11 cellular contexts compared by ENCODE assay signal in genomic region chr15:59632714-59633113, GRCh38. TPM values are rescaled to one million over a fixed set of nuclear protein-coding genes. Genes with fewer than 3 reads are reported as not detected.
DNase-seq lines count a peak whose midpoint lies in the region; ATAC-seq and TF ChIP-seq lines count a peak whose summit lies in the region.
"Had no signal": no experiment of that assay in that cellular context is flagged by ENCODE, and none has a peak within 500 bp of the region (broad histone marks: within the 10 kb centered on the region; RNA-seq: fewer than 3 reads in every experiment).

No MANE protein-coding gene starts in this region.

- no peaks in the 10 kb centered on the region for H3K4me1 ChIP-seq in A673 (ENCODE audit: insufficient read depth, low read length, poor library complexity, severe bottlenecking)
- no peaks in the 10 kb centered on the region for H3K4me1 ChIP-seq in GM23338 (ENCODE audit: insufficient read depth)
- H3K4me1 ChIP-seq in RWPE2 (ENCODE audit: insufficient read depth, poor library complexity, severe bottlenecking) = no peaks in the 10 kb centered on the region
- H3K4me1 ChIP-seq in foreskin keratinocyte = no peaks in the 10 kb centered on the region
- H3K4me1 ChIP-seq: SJSA1 had no signal

- H3K9me3 Mint-ChIP-seq in GM23338 = no peaks in the 10 kb centered on the region
- H3K9me3 Mint-ChIP-seq: CD8-positive, alpha-beta T cell had no signal

- no peak overlapping the region for H3K27ac Mint-ChIP-seq in GM23338
- H3K27ac Mint-ChIP-seq: CD8-positive, alpha-beta T cell had no signal

- H3K4me1 Mint-ChIP-seq in GM23338 = peaks cover 4% of the 10 kb centered on the region; the same call in 2 of the 3 replicates

- H3K4me2 ChIP-seq in GM23338 = no peak overlapping the region

- no peak overlapping the region for H3K4me3 ChIP-seq in A673 (ENCODE audit: low read depth, low read length, poor library complexity, severe bottlenecking)
- H3K4me3 ChIP-seq in GM23338 = no peak overlapping the region
- H3K4me3 ChIP-seq in RWPE2 (ENCODE audit: severe bottlenecking) = no peak overlapping the region
- no peak overlapping the region for H3K4me3 ChIP-seq in dorsolateral prefrontal cortex
- H3K4me3 ChIP-seq: SJSA1 had no signal

- CTCF ChIA-PET in A673 (lab: Charles Lee) = interaction anchor here (0.9 kb wide), 1 partner anchor 100 kb away, joined by 3 read pairs; no protein-coding TSS in a partner anchor

- H3K4me3 Mint-ChIP-seq in GM23338 = no peak overlapping the region
- H3K4me3 Mint-ChIP-seq: CD8-positive, alpha-beta T cell had no signal

- no peak overlapping the region for H3K27ac ChIP-seq in A673 (ENCODE audit: low read depth, low read length, poor library complexity, severe bottlenecking)
- H3K27ac ChIP-seq in GM23338 (ENCODE audit: low read depth) = no peak overlapping the region
- H3K27ac ChIP-seq in RWPE2 (ENCODE audit: poor library complexity, severe bottlenecking) = no peak overlapping the region
- H3K27ac ChIP-seq in foreskin keratinocyte = no peak overlapping the region
- H3K27ac ChIP-seq in dorsolateral prefrontal cortex = no peak overlapping the region
- H3K27ac ChIP-seq: SJSA1 had no signal

- H2AFZ ChIP-seq in GM23338 = no peak overlapping the region

- no peaks in the 10 kb centered on the region for H4K20me1 ChIP-seq in GM23338 (replicated peaks; ENCODE audit: insufficient read depth)

- DNase-seq in A673 (ENCODE audit: low spot score) (peak; percentile 17), GM23338 (ENCODE audit: low spot score) (peak; percentile 88), RWPE2 (ENCODE audit: low spot score) (no peak), foreskin keratinocyte (no peak), dorsolateral prefrontal cortex (no peak), superior temporal gyrus (ENCODE audit: extremely low spot score) (no peak), kidney tubule cell (ENCODE audit: low spot score) (no peak)
- no peak for DNase-seq in activated CD4-positive, alpha-beta T cell treated with anti-CD3 and anti-CD28 coated beads, Interleukin-2, amount 50 U/mL, for 1 hour
- DNase-seq: CD8-positive, alpha-beta T cell; kidney glomerular epithelial cell had no signal

- POLR2A ChIA-PET in A673 (lab: Charles Lee; ENCODE audit: low non-redundant PET) = no interaction called here

- H3F3A ChIP-seq in GM23338 (replicated peaks; ENCODE audit: low read depth) = no peaks in the 10 kb centered on the region

- H3K27me3 Mint-ChIP-seq in GM23338 (ENCODE audit: insufficient read depth, low read depth, poor library complexity) = peaks cover 1% of the 10 kb centered on the region

- TF ChIP-seq CTCF in A673 (conservative IDR thresholded peaks at IDR 0.05; ENCODE audit: low read depth, low read length) = peak; percentile 41
- TF ChIP-seq CTCF in GM23338 (conservative IDR thresholded peaks at IDR 0.05; ENCODE audit: low read depth in 2 of 2) = peak; percentile 55 to 76
- TF ChIP-seq CTCF in RWPE2 (IDR thresholded peaks at IDR 0.05; ENCODE audit: poor library complexity, severe bottlenecking) = peak; percentile 74
- TF ChIP-seq CTCF in foreskin keratinocyte (conservative IDR thresholded peaks at IDR 0.05) = peak; percentile 56
- TF ChIP-seq CTCF in dorsolateral prefrontal cortex (IDR thresholded peaks at IDR 0.05 in 54 of 56, conservative IDR thresholded peaks at IDR 0.05 in 2 of 56; ENCODE audit: low read depth in 1 of 56, partially characterized antibody in 56 of 56) = no peak

- H3K79me2 ChIP-seq in GM23338 (replicated peaks; ENCODE audit: insufficient read depth) = no peaks in the 10 kb centered on the region

- no peaks in the 10 kb centered on the region for H3K9me3 ChIP-seq in A673 (ENCODE audit: low read depth, low read length, poor library complexity, severe bottlenecking)
- H3K9me3 ChIP-seq in RWPE2 (ENCODE audit: severe bottlenecking) = no peaks in the 10 kb centered on the region
- H3K9me3 ChIP-seq: SJSA1 had no signal

- intact Hi-C loops in A673 (cut with micrococcal nuclease; ENCODE audit: unreplicated experiment) (no loop called here), dorsolateral prefrontal cortex (cut with DNase I) (no loop called here)

- BruUV-seq in A673 (replicated peaks; lab: Mats Ljungman, UMichigan) = no TSS peak

- H3K27me3 ChIP-seq in A673 (replicated peaks; ENCODE audit: insufficient read depth, low read depth, low read length, poor library complexity) = no peaks in the 10 kb centered on the region
- H3K27me3 ChIP-seq in GM23338 (ENCODE audit: insufficient read depth) = no peaks in the 10 kb centered on the region
- H3K27me3 ChIP-seq in RWPE2 (ENCODE audit: insufficient read depth, poor library complexity, severe bottlenecking) = no peaks in the 10 kb centered on the region
- H3K27me3 ChIP-seq in foreskin keratinocyte = peaks cover 8% of the 10 kb centered on the region
- no peaks in the 10 kb centered on the region for H3K27me3 ChIP-seq in dorsolateral prefrontal cortex
- H3K27me3 ChIP-seq: SJSA1 had no signal

- H3K36me3 ChIP-seq in A673 (ENCODE audit: insufficient read depth, low read length, poor library complexity, severe bottlenecking) = no peaks in the 10 kb centered on the region
- no peaks in the 10 kb centered on the region for H3K36me3 ChIP-seq in GM23338 (ENCODE audit: insufficient read depth)
- peaks cover 4% of the 10 kb centered on the region for H3K36me3 ChIP-seq in RWPE2 (ENCODE audit: low read depth)

- ATAC-seq in GM23338 = peak; percentile 100
- ATAC-seq in RWPE2 (ENCODE audit: low read depth) = peak; percentile 72
- ATAC-seq in foreskin keratinocyte = peak; percentile 21
- ATAC-seq: CD8-positive, alpha-beta T cell had no signal

- H3K36me3 Mint-ChIP-seq in GM23338 (ENCODE audit: low read depth) = peaks cover 4% of the 10 kb centered on the region; the same call in 1 of the 3 replicates

- H3K9me2 ChIP-seq in GM23338 (ENCODE audit: insufficient read depth) = no peaks in the 10 kb centered on the region

TF ChIP-seq in GM23338, 12 proteins besides CTCF, POLR2A, EP300 and RAD21 (continues in another document):
- TF ChIP-seq NANOG (IDR thresholded peaks at IDR 0.05; ENCODE audit: borderline replicate concordance) (no peak), EZH2 (IDR thresholded peaks at IDR 0.05; ENCODE audit: low read depth, unreplicated experiment) (no peak), ZNF331 (CRISPR knock-in tag; IDR thresholded peaks at IDR 0.05; ENCODE audit: low read depth) (no peak)

RNA-seq across cellular contexts. Expression of gene GCNT3, which starts 21.1 kb away (rescaled TPM):
- not detected in 2 replicates for total RNA-seq in A673 (2021)
- not detected in 2 replicates for total RNA-seq in GM23338 (2014; rRNA removed; shearing (Covaris generic))
- polyA plus RNA-seq in GM23338 (2016; fragmentation: Nextera tagmentation; extraction: Ambion mirVana) = not detected in 2 replicates
- not detected in 2 replicates for total RNA-seq in foreskin keratinocyte
- polyA plus RNA-seq in foreskin keratinocyte = not detected in 2 replicates
- under 1 TPM in 2 of 120 experiments, not detected in 118; 0.19 to 0.55 TPM for total RNA-seq in dorsolateral prefrontal cortex
- total RNA-seq: CD8-positive, alpha-beta T cell; SJSA1 had no signal

RNA-seq across cellular contexts. Expression of gene GTF2A2, which starts 24.6 kb away (rescaled TPM):
- 209 and 230 TPM in 2 replicates for total RNA-seq in A673 (2021)
- 40.7 and 45.9 TPM in 2 replicates for total RNA-seq in GM23338 (2014; rRNA removed; shearing (Covaris generic))
- 420 and 424 TPM in 2 replicates for polyA plus RNA-seq in GM23338 (2016; fragmentation: Nextera tagmentation; extraction: Ambion mirVana)
- total RNA-seq in foreskin keratinocyte = 71.5 and 78.4 TPM in 2 replicates
- 108 and 123 TPM in 2 replicates for polyA plus RNA-seq in foreskin keratinocyte
- 10 to 100 TPM; 37.2 to 97.5 (median 63.8) TPM for total RNA-seq in dorsolateral prefrontal cortex

RNA-seq across cellular contexts. Expression of gene BNIP2, which starts 56.4 kb away (rescaled TPM):
- total RNA-seq in A673 (2021) = 58.1 and 59.3 TPM in 2 replicates
- total RNA-seq in GM23338 (2014; rRNA removed; shearing (Covaris generic)) = 83.7 and 86.6 TPM in 2 replicates
- polyA plus RNA-seq in GM23338 (2016; fragmentation: Nextera tagmentation; extraction: Ambion mirVana) = 38.5 and 43.7 TPM in 2 replicates
- 62.8 and 70.4 TPM in 2 replicates for total RNA-seq in foreskin keratinocyte
- polyA plus RNA-seq in foreskin keratinocyte = 28.0 and 30.1 TPM in 2 replicates
- total RNA-seq in dorsolateral prefrontal cortex = 10 to 100 TPM; 30.0 to 65.9 (median 43.4) TPM

Comparison
In these comparisons a context has a peak if more than half of its experiments do, and no peak if none do; other contexts are left out.
1. DNase-seq: peak in A673 (single experiment) and GM23338 (single experiment); none in RWPE2 (single experiment), foreskin keratinocyte (0 of 2), dorsolateral prefrontal cortex (0 of 10), superior temporal gyrus (single experiment), kidney tubule cell (single experiment) and activated CD4-positive, alpha-beta T cell treated with anti-CD3 and anti-CD28 coated beads, Interleukin-2, amount 50 U/mL, for 1 hour (single experiment).
2. CTCF ChIP-seq: peak in A673 (single experiment), GM23338 (2 of 2), RWPE2 (single experiment) and foreskin keratinocyte (single experiment); none in dorsolateral prefrontal cortex (0 of 56).
3. ATAC-seq: peak in every context shown above with its lines; median percentile 100 in GM23338; 72 in RWPE2; 21 in foreskin keratinocyte.